8 cellular contexts compared by ENCODE assay signal in genomic region chr1:233815357-233815756, GRCh38.
"Had no signal": no experiment of that assay in that cellular context is flagged by ENCODE, and none has a peak within 500 bp of the region (broad histone marks: within the 10 kb centered on the region; RNA-seq: fewer than 3 reads in every experiment).

No MANE protein-coding gene starts in this region.

- DNase-seq: GDM1, GF-D8 had no signal

- H3K4me3 ChIP-seq: GM12878 had no signal

- FAIRE-seq: G401.6, GM12878, GM12891, GM12892, GM18507, GM19239 had no signal

- ATAC-seq: GM12878 had no signal
